In the genomic region with DNA sequence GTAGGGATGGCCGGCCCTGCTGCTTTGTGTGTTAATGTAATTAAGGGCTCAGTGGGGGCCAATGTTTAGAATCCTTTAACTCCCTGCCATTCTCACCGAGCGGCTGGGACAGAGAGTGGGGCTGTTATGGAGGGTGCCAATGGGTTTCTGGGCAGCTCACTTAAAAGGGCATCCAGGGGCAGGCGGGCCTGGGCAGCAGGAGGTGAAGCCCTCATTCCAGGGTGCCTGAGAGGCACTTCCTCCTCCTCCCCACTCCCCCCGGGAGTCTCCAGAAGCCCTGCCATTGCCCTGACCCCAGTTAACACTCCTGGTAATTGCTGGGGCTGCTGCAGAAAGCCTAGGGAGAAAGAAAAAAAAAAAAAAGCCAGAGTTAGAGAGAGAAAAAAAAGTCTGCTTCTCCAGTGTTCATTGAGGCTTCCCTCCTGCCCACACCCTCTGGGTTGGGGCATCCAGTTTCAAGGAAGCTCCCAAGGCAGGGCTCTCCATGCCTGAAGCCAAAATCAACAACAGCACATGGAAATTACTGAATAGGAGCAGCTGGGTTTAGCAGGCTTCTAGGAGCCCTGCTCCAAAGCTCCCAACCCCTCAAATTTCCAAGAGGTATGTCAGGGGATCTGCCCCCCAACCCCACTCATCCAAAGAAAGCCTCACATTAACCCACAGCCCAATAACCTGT, we compare ENCODE assay signal across 10 cellular contexts. TPM values are rescaled to one million over a fixed set of nuclear protein-coding genes. Genes with fewer than 3 reads are reported as not detected.
DNase-seq lines count a peak whose midpoint lies in the region; ATAC-seq, FAIRE-seq and TF ChIP-seq lines count a peak whose summit lies in the region.
"Had no signal": no experiment of that assay in that cellular context is flagged by ENCODE, and none has a peak within 500 bp of the region (broad histone marks: within the 10 kb centered on the region; RNA-seq: fewer than 3 reads in every experiment).

No MANE protein-coding gene starts in this region.

- peak; percentile 73 for DNase-seq in DMS153 treated with DMSO at 0.1 percent for 48 hours (lab: John Stamatoyannopoulos, UW; ENCODE audit: unreplicated experiment)
- peak; percentile 90 for DNase-seq in NCI-H748 (lab: John Stamatoyannopoulos, UW; ENCODE audit: unreplicated experiment)
- no peak for DNase-seq in pancreas
- no peak for DNase-seq in NAMALWA (ENCODE audit: low spot score)
- no peak for DNase-seq in lower leg skin (ENCODE audit: low spot score in 2 of 2)
- DNase-seq: T-cell had no signal

- no peaks in the 10 kb centered on the region for H3K27me3 ChIP-seq in pancreas

- TF ChIP-seq CTCF in pancreas (IDR thresholded peaks at IDR 0.05) (no peak), lower leg skin (IDR thresholded peaks at IDR 0.05) (no peak)

- no peak overlapping the region for H3K4me3 ChIP-seq in pancreas
- H3K4me3 ChIP-seq in lower leg skin (ENCODE audit: low read depth, poor library complexity, severe bottlenecking): no peak overlapping the region

- H3K9me3 ChIP-seq in pancreas: no peaks in the 10 kb centered on the region

- peak overlapping the region in 2 of 4 donors; percentile 37 for H3K27ac ChIP-seq in pancreas

- 60 to 63% methylated on average over 5 of the region's 5 CpGs for WGBS in pancreas, 2 donors
- 55 to 63% methylated on average over 5 of the region's 5 CpGs for WGBS in lower leg skin, 2 donors

- TF ChIP-seq POLR2A in lower leg skin (IDR thresholded peaks at IDR 0.05): no peak

- no peaks in the 10 kb centered on the region for H3K36me3 ChIP-seq in pancreas

- intact Hi-C loops in pancreas (cut with DNase I): no loop called here
- intact Hi-C loops in lower leg skin (cut with DNase I; ENCODE audit: low total_unique reads): no loop called here

- H3K4me1 ChIP-seq in pancreas: peaks cover 13 to 22% (median 16%) of the 10 kb centered on the region in 3 donors

- peak; percentile 71 for ATAC-seq in esophagus mucosa
- peak; percentile 72 to 88 (median 85) for ATAC-seq in pancreas
- no peak for ATAC-seq in GM21619 (IDR thresholded peaks at IDR 0.05; ENCODE audit: unreplicated experiment)
- ATAC-seq in HG03565 (IDR thresholded peaks at IDR 0.05; ENCODE audit: unreplicated experiment): no peak
- ATAC-seq: T-cell had no signal

- FAIRE-seq in pancreas (lab: Jason Lieb, UNC): no peak
- FAIRE-seq: GM18507 had no signal

RNA-seq across cellular contexts. Expression of a gene that starts 28.0 kb away (rescaled TPM):
- total RNA-seq in esophagus mucosa (23.8 TPM), pancreas (10 to 100 TPM; 16.5 to 22.5 (median 21.2) TPM), lower leg skin (10 to 100 TPM in 3 of 4 donors, 1 to 10 TPM in 1; 7.5 to 14.3 (median 12.7) TPM)
- 10 to 100 TPM; 26.4 to 30.4 TPM for polyA plus RNA-seq in pancreas

Comparison
In these comparisons a context has a peak if more than half of its experiments do, and no peak if none do; other contexts are left out.
1. DNase-seq: peak in DMS153 treated with DMSO at 0.1 percent for 48 hours (single experiment) and NCI-H748 (single experiment); none in pancreas (0 of 6), NAMALWA (single experiment) and lower leg skin (0 of 2).
2. ATAC-seq: peak in esophagus mucosa (single experiment) and pancreas (4 of 4); none in GM21619 (single experiment) and HG03565 (single experiment).